29 cellular contexts compared by ENCODE assay signal in genomic region chr15:60062826-60063225, GRCh38. TPM values are rescaled to one million over a fixed set of nuclear protein-coding genes. Genes with fewer than 3 reads are reported as not detected.
A peak's percentile ranks its signal among the peaks of the same experiment; 100 is the strongest.
DNase-seq lines count a peak whose midpoint lies in the region; ATAC-seq, FAIRE-seq and TF ChIP-seq lines count a peak whose summit lies in the region.
"Had no signal": no experiment of that assay in that cellular context is flagged by ENCODE, and none has a peak within 500 bp of the region (broad histone marks: within the 10 kb centered on the region; RNA-seq: fewer than 3 reads in every experiment).

No MANE protein-coding gene starts in this region.

- ATAC-seq in natural killer cell treated with Interleukin-12 subunit alpha and Interleukin-12 subunit beta and Interleukin-15 and Interleukin-18, amount 100 ng/mL, for 72 hours = no peak
- no peak for ATAC-seq in HG03025 (IDR thresholded peaks at IDR 0.05; ENCODE audit: low FRiP score, unreplicated experiment)
- ATAC-seq: activated naive CD4-positive, alpha-beta T cell treated with anti-CD3 and anti-CD28 coated beads, Interleukin-2, amount 50 U/mL, for 72 hours; activated T-helper 17 cell treated with anti-CD3 and anti-CD28 coated beads, Interleukin-2, amount 50 U/mL, for 72 hours; stimulated activated effector memory CD8-positive, alpha-beta T cell treated with anti-CD3 and anti-CD28 coated beads, Interleukin-12 subunit alpha, Interleukin-12 subunit beta, amount 100 ng/mL, for 72 hours had no signal

- no peak overlapping the region for H3K27ac Mint-ChIP-seq in natural killer cell treated with Interleukin-12 subunit alpha and Interleukin-12 subunit beta and Interleukin-15 and Interleukin-18, amount 100 ng/mL, for 72 hours
- H3K27ac Mint-ChIP-seq: activated naive CD4-positive, alpha-beta T cell treated with anti-CD3 and anti-CD28 coated beads, Interleukin-2, amount 50 U/mL, for 72 hours; activated T-helper 17 cell treated with anti-CD3 and anti-CD28 coated beads, Interleukin-2, amount 50 U/mL, for 72 hours; progenitor cell of endocrine pancreas; stimulated activated effector memory CD8-positive, alpha-beta T cell treated with anti-CD3 and anti-CD28 coated beads, Interleukin-12 subunit alpha, Interleukin-12 subunit beta, amount 100 ng/mL, for 72 hours had no signal

- no peak overlapping the region for H3K4me3 Mint-ChIP-seq in natural killer cell treated with Interleukin-12 subunit alpha and Interleukin-12 subunit beta and Interleukin-15 and Interleukin-18, amount 100 ng/mL, for 72 hours
- H3K4me3 Mint-ChIP-seq: activated T-helper 17 cell treated with anti-CD3 and anti-CD28 coated beads, Interleukin-2, amount 50 U/mL, for 72 hours; stimulated activated effector memory CD8-positive, alpha-beta T cell treated with anti-CD3 and anti-CD28 coated beads, Interleukin-12 subunit alpha, Interleukin-12 subunit beta, amount 100 ng/mL, for 72 hours had no signal

- H3K27me3 ChIP-seq in bronchial epithelial cell (ENCODE audit: control insufficient read depth, insufficient read depth, low read length) = no peaks in the 10 kb centered on the region
- H3K27me3 ChIP-seq: BLaER1 treated with 17β-estradiol and CSF1 and Interleukin-3, amounts not matched to agents 10 nM and 100 nM; neutrophil; testis had no signal

- H3K9me3 Mint-ChIP-seq in natural killer cell treated with Interleukin-12 subunit alpha and Interleukin-12 subunit beta and Interleukin-15 and Interleukin-18, amount 100 ng/mL, for 72 hours = peaks cover 12% of the 10 kb centered on the region

- H3K4me1 Mint-ChIP-seq in natural killer cell treated with Interleukin-12 subunit alpha and Interleukin-12 subunit beta and Interleukin-15 and Interleukin-18, amount 100 ng/mL, for 72 hours (ENCODE audit: low read depth in 2 of 2) = no peaks in the 10 kb centered on the region
- H3K4me1 Mint-ChIP-seq: activated T-helper 17 cell treated with anti-CD3 and anti-CD28 coated beads, Interleukin-2, amount 50 U/mL, for 72 hours; stimulated activated effector memory CD8-positive, alpha-beta T cell treated with anti-CD3 and anti-CD28 coated beads, Interleukin-12 subunit alpha, Interleukin-12 subunit beta, amount 100 ng/mL, for 72 hours had no signal

- H3K36me3 ChIP-seq in bronchial epithelial cell (ENCODE audit: control insufficient read depth, insufficient read depth, low read length) = no peaks in the 10 kb centered on the region
- H3K36me3 ChIP-seq: BLaER1 treated with 17β-estradiol and CSF1 and Interleukin-3, amounts not matched to agents 10 nM and 100 nM; neutrophil had no signal

- H3K4me3 ChIP-seq in bronchial epithelial cell (ENCODE audit: low read depth, low read length) = no peak overlapping the region
- H3K4me3 ChIP-seq: BLaER1 treated with 17β-estradiol and CSF1 and Interleukin-3, amounts not matched to agents 10 nM and 100 nM; smooth muscle cell; testis had no signal

- TF ChIP-seq CTCF in bronchial epithelial cell (IDR thresholded peaks at IDR 0.05; ENCODE audit: insufficient read depth, low read length, severe bottlenecking) (no peak), D721Med (IDR thresholded peaks at IDR 0.05; ENCODE audit: insufficient read depth, missing control alignments) (no peak)

- DNase-seq in EL = peak; percentile 58
- peak; percentile 52 for DNase-seq in M059J (ENCODE audit: low read depth)
- peak; percentile 83 for DNase-seq in bronchial epithelial cell (ENCODE audit: low read depth)
- DNase-seq in fibroblast of the conjunctiva (ENCODE audit: low read depth) = peak; percentile 35
- no peak for DNase-seq in D721Med (ENCODE audit: insufficient read length, low spot score)
- DNase-seq in AML-193 (lab: John Stamatoyannopoulos, UW) = no peak
- no peak for DNase-seq in natural killer cell treated with Interleukin-12 subunit alpha and Interleukin-12 subunit beta and Interleukin-15 and Interleukin-18, amount 100 ng/mL, for 72 hours (ENCODE audit: low spot score)
- DNase-seq: activated CD4-positive, alpha-beta T cell treated with anti-CD3 and anti-CD28 coated beads, Interleukin-2, amount 50 U/mL, for 48 hours; activated CD4-positive, CD25-positive, alpha-beta regulatory T cell; activated CD8-positive, alpha-beta memory T cell treated with anti-CD3 and anti-CD28 coated beads, Interleukin-2, amount 50 U/mL, for 4 hours; Calu3; effector CD8-positive, alpha-beta T cell; NCI-H146; NCI-H510A treated with DMSO at 0.1 percent for 48 hours; SIG-M5; stimulated activated CD4-positive, alpha-beta T cell treated with anti-CD3 and anti-CD28 coated beads, Interleukin-2, amount 100 ng/mL, for 24 hours; SW 1271; testis had no signal

- peaks cover 22 to 72% of the 10 kb centered on the region in 2 donors for H3K27me3 Mint-ChIP-seq in natural killer cell treated with Interleukin-12 subunit alpha and Interleukin-12 subunit beta and Interleukin-15 and Interleukin-18, amount 100 ng/mL, for 72 hours

- peak; percentile 47 for FAIRE-seq in bronchial epithelial cell (lab: Jason Lieb, UNC)
- no peak for FAIRE-seq in D721Med (lab: Jason Lieb, UNC)
- FAIRE-seq: colon, GM19239 had no signal

- peaks cover 16% of the 10 kb centered on the region for H3K36me3 Mint-ChIP-seq in natural killer cell treated with Interleukin-12 subunit alpha and Interleukin-12 subunit beta and Interleukin-15 and Interleukin-18, amount 100 ng/mL, for 72 hours
- H3K36me3 Mint-ChIP-seq: stimulated activated effector memory CD8-positive, alpha-beta T cell treated with anti-CD3 and anti-CD28 coated beads, Interleukin-12 subunit alpha, Interleukin-12 subunit beta, amount 100 ng/mL, for 72 hours had no signal

RNA-seq across cellular contexts. Expression of gene FOXB1, which starts 58.7 kb away (rescaled TPM):
- not detected in 2 replicates for total RNA-seq in M059J (2014; rRNA removed; shearing (Covaris generic))
- not detected in 2 replicates for total RNA-seq in bronchial epithelial cell
- under 1 TPM in 1 of 2 donors, not detected in 1; 0.10 TPM for total RNA-seq in natural killer cell treated with Interleukin-12 subunit alpha and Interleukin-12 subunit beta and Interleukin-15 and Interleukin-18, amount 100 ng/mL, for 72 hours
- total RNA-seq: A673, Calu3, progenitor cell of endocrine pancreas, smooth muscle cell had no signal

Comparison
In these comparisons a context has a peak if more than half of its experiments do, and no peak if none do; other contexts are left out.
1. DNase-seq: peak in EL (single experiment), M059J (single experiment), bronchial epithelial cell (single experiment) and fibroblast of the conjunctiva (single experiment); none in D721Med (single experiment), AML-193 (0 of 2) and natural killer cell treated with Interleukin-12 subunit alpha and Interleukin-12 subunit beta and Interleukin-15 and Interleukin-18, amount 100 ng/mL, for 72 hours (single experiment).